ENCODE assay signal across 24 cellular contexts in genomic region chr20:10209091-10209490, GRCh38. TPM values are rescaled to one million over a fixed set of nuclear protein-coding genes. Genes with fewer than 3 reads are reported as not detected.
"Had no signal": no experiment of that assay in that cellular context is flagged by ENCODE, and none has a peak within 500 bp of the region (broad histone marks: within the 10 kb centered on the region; RNA-seq: fewer than 3 reads in every experiment).

No MANE protein-coding gene starts in this region.

- DNase-seq: activated CD4-positive, alpha-beta T cell treated with anti-CD3 and anti-CD28 coated beads, Interleukin-2, amount 10 ng/mL, durations not matched to agents 7 days and 5 days; activated CD4-positive, CD25-positive, alpha-beta regulatory T cell treated with anti-CD3 and anti-CD28 coated beads, Interleukin-2, amount 50 U/mL, for 72 hours; activated CD8-positive, alpha-beta memory T cell treated with anti-CD3 and anti-CD28 coated beads, Interleukin-2, amount 50 U/mL, for 4 hours; activated T-cell treated with anti-CD3 and anti-CD28 coated beads, Interleukin-2, amount 50 U/mL, for 24 hours; adrenal gland; colonic mucosa; endodermal cell; esophagus squamous epithelium; glutamatergic neuron; immature natural killer cell; lower lobe of right lung; naive B cell; nucleus accumbens; spleen; stimulated activated CD4-positive, alpha-beta T cell treated with anti-CD3 and anti-CD28 coated beads, Interleukin-4, amount 100 ng/mL, for 1 hour; stimulated activated naive CD4-positive, alpha-beta T cell treated with Interleukin-2 at 50 U/mL for 16 hours; WERI-Rb-1 had no signal

- H3K4me2 ChIP-seq: hepatocyte had no signal

- H3K4me3 ChIP-seq: adrenal gland, breast epithelium, colonic mucosa, esophagus squamous epithelium, hepatocyte, lower lobe of right lung, prostate gland, right atrium auricular region, spleen, thoracic aorta, vagina had no signal

- H3K9me3 ChIP-seq: adrenal gland, breast epithelium, colonic mucosa, esophagus squamous epithelium, lower lobe of right lung, prostate gland, right atrium auricular region, spleen, thoracic aorta, vagina had no signal

- H3K27ac ChIP-seq: adrenal gland, breast epithelium, colonic mucosa, esophagus squamous epithelium, hepatocyte, lower lobe of right lung, prostate gland, right atrium auricular region, spleen, thoracic aorta, vagina, WERI-Rb-1 had no signal

- H2AFZ ChIP-seq: hepatocyte had no signal

- H3K36me3 ChIP-seq: adrenal gland, breast epithelium, colonic mucosa, esophagus squamous epithelium, lower lobe of right lung, prostate gland, right atrium auricular region, spleen, thoracic aorta, vagina, WERI-Rb-1 had no signal

- H3K4me1 ChIP-seq: adrenal gland, breast epithelium, colonic mucosa, esophagus squamous epithelium, lower lobe of right lung, prostate gland, right atrium auricular region, spleen, vagina had no signal

- H3K27me3 ChIP-seq: adrenal gland, breast epithelium, colonic mucosa, right atrium auricular region, vagina had no signal

RNA-seq across cellular contexts. Expression of gene SNAP25, which starts 9.5 kb away (rescaled TPM):
- total RNA-seq: activated CD4-positive, alpha-beta T cell treated with anti-CD3 and anti-CD28 coated beads, Interleukin-2, amount 10 ng/mL, durations not matched to agents 7 days and 5 days; left lobe of liver had no signal
- polyA plus RNA-seq: immature natural killer cell had no signal
